28 cellular contexts compared by ENCODE assay signal in the genomic region with DNA sequence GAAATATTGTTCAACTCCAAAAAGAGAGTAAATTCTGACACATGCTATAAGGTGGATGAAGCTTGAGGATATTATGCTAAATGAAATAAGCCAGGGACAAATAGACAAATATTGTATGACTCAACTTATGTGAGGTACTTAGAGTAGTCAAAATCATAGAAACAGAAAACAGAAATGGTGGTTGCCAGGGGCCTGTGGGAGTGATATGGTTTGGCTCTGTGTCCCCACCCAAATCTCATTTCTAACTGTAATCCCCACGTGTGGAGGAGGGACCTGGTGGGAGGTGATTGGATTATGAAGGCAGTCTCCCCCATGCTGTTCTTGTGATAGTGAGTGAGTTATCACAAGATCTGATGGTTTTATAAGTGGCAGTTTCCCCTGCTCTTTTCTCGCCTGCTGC. TPM values are rescaled to one million over a fixed set of nuclear protein-coding genes. Genes with fewer than 3 reads are reported as not detected.
"Had no signal": no experiment of that assay in that cellular context is flagged by ENCODE, and none has a peak within 500 bp of the region (broad histone marks: within the 10 kb centered on the region; RNA-seq: fewer than 3 reads in every experiment).

No MANE protein-coding gene starts in this region.

- H3K36me3 Mint-ChIP-seq: activated naive CD4-positive, alpha-beta T cell treated with anti-CD3 and anti-CD28 coated beads, Interleukin-2, amount 50 U/mL, for 24 hours; immature natural killer cell; naive thymus-derived CD4-positive, alpha-beta T cell had no signal

- H3K9me3 ChIP-seq: adrenal gland, esophagus muscularis mucosa, lower lobe of right lung, sigmoid colon, thyroid gland, upper lobe of right lung had no signal

- H3K4me3 Mint-ChIP-seq: activated naive CD4-positive, alpha-beta T cell treated with anti-CD3 and anti-CD28 coated beads, Interleukin-2, amount 50 U/mL, for 24 hours; immature natural killer cell; naive thymus-derived CD4-positive, alpha-beta T cell; neural crest cell had no signal

- DNase-seq: activated CD4-positive, alpha-beta T cell treated with anti-CD3 and anti-CD28 coated beads for 1 hour; activated gamma-delta T cell treated with Interleukin-2 at 50 U/mL for 16 hours; adrenal gland; central memory CD4-positive, alpha-beta T cell; glutamatergic neuron; immature natural killer cell; lower lobe of right lung; naive thymus-derived CD4-positive, alpha-beta T cell; retina; sigmoid colon; stimulated activated CD4-positive, alpha-beta T cell treated with anti-CD3 and anti-CD28 coated beads, Interleukin-15, amount 100 ng/mL, for 24 hours; stimulated activated naive CD4-positive, alpha-beta T cell treated with Interleukin-2 at 50 U/mL for 16 hours; substantia nigra; thyroid gland; upper lobe of right lung had no signal

- ATAC-seq: left lobe of liver; lower lobe of right lung; naive thymus-derived CD4-positive, alpha-beta T cell; upper lobe of right lung had no signal

- H3K27ac Mint-ChIP-seq: progenitor cell of endocrine pancreas had no signal

- H3K9me3 Mint-ChIP-seq: activated naive CD4-positive, alpha-beta T cell treated with anti-CD3 and anti-CD28 coated beads, Interleukin-2, amount 50 U/mL, for 24 hours; immature natural killer cell; neural crest cell had no signal

- H3K4me1 Mint-ChIP-seq: activated naive CD4-positive, alpha-beta T cell treated with anti-CD3 and anti-CD28 coated beads, Interleukin-2, amount 50 U/mL, for 24 hours; immature natural killer cell had no signal

- H3K27ac ChIP-seq: adrenal gland, esophagus muscularis mucosa, hepatocyte, lower lobe of right lung, thyroid gland, upper lobe of right lung had no signal

- H3K36me3 ChIP-seq: adrenal gland, esophagus muscularis mucosa, lower lobe of right lung, sigmoid colon, thyroid gland, upper lobe of right lung had no signal

- H3K4me3 ChIP-seq: adrenal gland, esophagus muscularis mucosa, hepatocyte, lower lobe of right lung, sigmoid colon, smooth muscle cell, thyroid gland, upper lobe of right lung had no signal

RNA-seq across cellular contexts. Expression of a gene that starts 53.1 kb away (rescaled TPM):
- total RNA-seq: astrocyte; dermis microvascular lymphatic vessel endothelial cell; frontal cortex; kidney epithelial cell; left lobe of liver; naive thymus-derived CD4-positive, alpha-beta T cell; progenitor cell of endocrine pancreas; SK-MEL-5; smooth muscle cell; T-helper 2 cell treated with Interferon-gamma antibody and Interleukin-4, amounts not matched to agents 100 ng/mL and 5 ng/mL, for 36 hours had no signal
